Comparison of ENCODE assay signal across 10 cellular contexts in the genomic region with DNA sequence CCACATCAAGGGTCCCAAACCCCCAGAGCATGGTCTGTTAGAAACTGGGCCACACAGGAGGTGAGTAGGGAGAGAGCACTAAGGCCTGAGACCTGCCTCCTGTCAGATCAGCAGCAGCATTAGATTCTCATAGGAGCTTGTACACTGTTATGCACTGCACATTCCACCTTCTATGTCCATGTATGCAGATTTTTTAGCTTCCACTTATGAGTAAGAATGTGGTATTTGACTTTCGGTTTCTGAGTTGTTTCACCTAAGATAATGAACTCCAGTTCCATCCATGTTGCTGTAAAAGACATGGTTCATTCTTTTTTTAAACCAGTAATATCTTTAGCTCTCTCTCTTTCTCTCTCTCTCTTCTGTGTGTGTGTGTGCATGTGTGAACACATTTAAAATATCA. TPM values are rescaled to one million over a fixed set of nuclear protein-coding genes. Genes with fewer than 3 reads are reported as not detected.
DNase-seq lines count a peak whose midpoint lies in the region; ATAC-seq, FAIRE-seq and TF ChIP-seq lines count a peak whose summit lies in the region.
"Had no signal": no experiment of that assay in that cellular context is flagged by ENCODE, and none has a peak within 500 bp of the region (broad histone marks: within the 10 kb centered on the region; RNA-seq: fewer than 3 reads in every experiment).

No MANE protein-coding gene starts in this region.

- no peak for TF ChIP-seq CTCF in GM13977 (IDR thresholded peaks at IDR 0.05; ENCODE audit: extremely low read depth, insufficient read depth, missing control alignments)
- TF ChIP-seq CTCF in foreskin fibroblast (IDR thresholded peaks at IDR 0.05; ENCODE audit: low read depth, low read length), result no peak
- TF ChIP-seq CTCF in lower leg skin (IDR thresholded peaks at IDR 0.05), result no peak

- no peak for TF ChIP-seq POLR2A in lower leg skin (IDR thresholded peaks at IDR 0.05)

- ATAC-seq in GM21367 (IDR thresholded peaks at IDR 0.05; ENCODE audit: unreplicated experiment), result peak; percentile 84
- ATAC-seq in HG03457 (IDR thresholded peaks at IDR 0.05; ENCODE audit: unreplicated experiment), result peak; percentile 92
- peak; percentile 56 for ATAC-seq in esophagus mucosa

- intact Hi-C loops in lower leg skin (cut with DNase I; ENCODE audit: low total_unique reads), result no loop called here

- in situ Hi-C loops in GM13977 (cut with MboI; ENCODE audit: low pct_unique_long_range_greater_than_20kb, low sequenced_read_pairs, unreplicated experiment), result loop anchor here (10.0 kb wide), 1 partner anchor 268 kb away; no protein-coding TSS in a partner anchor

- DNase-seq in GM13977 (ENCODE audit: low spot score) (peak; percentile 12), GDM1 (lab: John Stamatoyannopoulos, UW) (no peak), foreskin fibroblast (no peak), urothelium cell line (ENCODE audit: low spot score) (no peak), lower leg skin (ENCODE audit: low spot score in 2 of 2) (no peak)
- DNase-seq: HCEC 1CT had no signal

- no peak for FAIRE-seq in urothelium cell line (lab: Jason Lieb, UNC)
- FAIRE-seq: TTC549 had no signal

- WGBS in lower leg skin, 2 donors, result 23 to 58% methylated on average over 1 of the region's 1 CpG

- H3K4me3 ChIP-seq in foreskin fibroblast (ENCODE audit: low read depth in 1 of 2, low read length in 2 of 2) (no peak overlapping the region), lower leg skin (ENCODE audit: low read depth, poor library complexity, severe bottlenecking) (no peak overlapping the region)

RNA-seq across cellular contexts. Expression of a gene that starts 0.7 kb away (rescaled TPM):
- total RNA-seq in esophagus mucosa (430 TPM), lower leg skin (1 to 10 TPM in 1 of 4 donors, under 1 TPM in 3; 0.55 to 1.5 (median 0.74) TPM)

Comparison
In these comparisons a context has a peak if more than half of its experiments do, and no peak if none do; other contexts are left out.
1. RNA of a gene that starts 0.7 kb away (total RNA-seq): 430 TPM in esophagus mucosa (single experiment); 0.55 to 1.5 TPM in lower leg skin; every median in the first group is over 100 times any median in the second.
2. Peak in every context shown above with its lines, with median percentiles within 50 percentile points of each other: ATAC-seq.